ENCODE assay signal across 1 cellular context in genomic region chr3:99839613-99840012, GRCh38.
TF ChIP-seq lines count a peak whose summit lies in the region.

No MANE protein-coding gene starts in this region.

TF ChIP-seq in GM23338, 12 proteins besides CTCF, POLR2A, EP300 and RAD21 (continued from another document):
- TF ChIP-seq ZNF462 (CRISPR knock-in tag; IDR thresholded peaks at IDR 0.05) = no peak
- no peak for TF ChIP-seq STAT1 (IDR thresholded peaks at IDR 0.05; ENCODE audit: unreplicated experiment)
- no peak for TF ChIP-seq ETS1 (IDR thresholded peaks at IDR 0.05)
- TF ChIP-seq EZH2phosphoT487 (IDR thresholded peaks at IDR 0.05; ENCODE audit: unreplicated experiment) = no peak
- TF ChIP-seq EZH2 (IDR thresholded peaks at IDR 0.05; ENCODE audit: low read depth, unreplicated experiment) = no peak
- no peak for TF ChIP-seq ZNF114 (CRISPR knock-in tag; IDR thresholded peaks at IDR 0.05)
- no peak for TF ChIP-seq JUNB (IDR thresholded peaks at IDR 0.05; ENCODE audit: unreplicated experiment)
